In the genomic region with DNA sequence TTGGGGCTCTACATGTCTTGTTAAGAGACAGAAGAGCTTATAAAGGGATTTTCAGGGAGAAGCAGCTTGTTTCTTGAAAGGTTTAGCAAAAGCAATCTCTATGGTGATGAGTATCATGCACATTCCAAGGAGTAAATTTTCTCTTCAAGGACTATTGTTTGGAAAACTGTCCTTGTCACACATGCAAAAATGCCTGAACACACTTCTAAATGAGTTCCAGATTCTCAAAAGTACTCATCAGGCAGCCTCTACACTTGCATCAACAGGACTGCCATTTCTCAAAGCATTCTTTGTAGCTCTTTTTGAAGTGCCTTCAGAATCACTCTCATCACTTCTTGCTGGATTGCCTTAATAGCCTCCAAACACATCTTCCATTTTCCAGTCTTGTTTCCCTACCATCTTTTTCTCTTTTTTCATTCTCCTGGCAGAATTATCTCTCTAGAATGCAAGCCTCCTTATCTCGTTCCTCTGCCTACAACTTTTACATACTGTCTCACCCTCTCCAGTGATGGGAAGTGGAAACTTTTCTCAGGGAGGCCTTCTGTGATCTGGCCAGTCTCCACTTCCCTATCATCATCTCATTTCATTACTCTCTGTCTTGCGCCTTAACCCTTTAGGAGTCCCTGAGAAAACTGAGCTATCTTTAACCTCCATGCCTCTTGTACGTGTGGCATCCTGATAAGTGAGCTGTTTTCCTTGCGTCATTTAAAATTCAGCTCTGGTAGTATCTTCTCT, we compare ENCODE assay signal across 22 cellular contexts.
"Had no signal": no experiment of that assay in that cellular context is flagged by ENCODE, and none has a peak within 500 bp of the region (broad histone marks: within the 10 kb centered on the region; RNA-seq: fewer than 3 reads in every experiment).

No MANE protein-coding gene starts in this region.

- DNase-seq: activated CD4-positive, alpha-beta memory T cell treated with anti-CD3 and anti-CD28 coated beads, Interleukin-2, amount 10 ng/mL, durations not matched to agents 7 days and 5 days; activated CD4-positive, alpha-beta T cell treated with anti-CD3 and anti-CD28 coated beads for 48 hours; activated effector memory CD4-positive, alpha-beta T cell treated with Interleukin-2 at 50 U/mL for 16 hours; activated naive CD4-positive, alpha-beta T cell treated with anti-CD3 and anti-CD28 coated beads for 36 hours; activated naive CD8-positive, alpha-beta T cell treated with anti-CD3 and anti-CD28 coated beads, Interleukin-2, amount 10 ng/mL, durations not matched to agents 7 days and 5 days; activated T-cell treated with anti-CD3 and anti-CD28 coated beads, Interleukin-2, amount 50 U/mL, for 72 hours; amygdala; cortex of kidney; endodermal cell; foreskin melanocyte; kidney glomerular epithelial cell; left ventricle myocardium inferior; pancreas; right lobe of liver; stimulated activated CD4-positive, alpha-beta T cell treated with anti-CD3 and anti-CD28 coated beads, Interleukin-2, amount 100 ng/mL, for 24 hours; stimulated activated naive CD8-positive, alpha-beta T cell treated with anti-CD3 and anti-CD28 coated beads, Interleukin-15, amount 100 ng/mL, for 72 hours; T1000; tibial artery had no signal

- H3K36me3 ChIP-seq: cardiac muscle cell, left ventricle myocardium inferior, neutrophil, pancreas, right lobe of liver, tibial artery had no signal

- H3K27me3 ChIP-seq: cardiac muscle cell, neutrophil, pancreas, right lobe of liver, tibial artery had no signal

- H3K4me1 ChIP-seq: left ventricle myocardium inferior, pancreas, right lobe of liver, tibial artery had no signal

- FAIRE-seq: pancreas had no signal

- H3K27ac ChIP-seq: cardiac muscle cell, left ventricle myocardium inferior, neutrophil, pancreas, right lobe of liver, skin epidermis, tibial artery had no signal

- H3K9me3 ChIP-seq: left ventricle myocardium inferior, neutrophil, pancreas, right lobe of liver, tibial artery had no signal

- ATAC-seq: activated T-cell treated with anti-CD3 and anti-CD28 coated beads, Interleukin-2, amount 50 U/mL, for 72 hours; pancreas; right lobe of liver; stimulated activated effector memory CD8-positive, alpha-beta T cell treated with anti-CD3 and anti-CD28 coated beads, Interleukin-12 subunit alpha, Interleukin-12 subunit beta, amount 100 ng/mL, for 72 hours; stimulated activated naive CD8-positive, alpha-beta T cell treated with anti-CD3 and anti-CD28 coated beads, Interleukin-15, amount 100 ng/mL, for 72 hours had no signal

- H3K4me3 ChIP-seq: cardiac muscle cell, left ventricle myocardium inferior, pancreas, right lobe of liver, skin epidermis, tibial artery had no signal
